20 cellular contexts compared by ENCODE assay signal in genomic region chr4:144402999-144403398, GRCh38.
"Had no signal": no experiment of that assay in that cellular context is flagged by ENCODE, and none has a peak within 500 bp of the region (broad histone marks: within the 10 kb centered on the region; RNA-seq: fewer than 3 reads in every experiment).

No MANE protein-coding gene starts in this region.

- H3K4me2 ChIP-seq: SK-N-SH had no signal

- H3K9me3 ChIP-seq: MG63 had no signal

- H3K27ac ChIP-seq: RWPE1 had no signal

- H3K9ac ChIP-seq: SK-N-SH had no signal

- H3K27me3 ChIP-seq: MG63 had no signal

- H3K4me3 ChIP-seq: MG63 had no signal

- ATAC-seq: Panc1, PC-3 had no signal

- DNase-seq: KBM-7, MG63, NCI-H1092, NCI-H1105 treated with DMSO at 0.1 percent for 48 hours, NCI-H1417 treated with DMSO at 0.1 percent for 48 hours, NCI-H146, NCI-H1694 treated with DMSO at 0.1 percent for 48 hours, NCI-H1930, NCI-H2081, NCI-H2107, NCI-H2227 treated with DMSO at 0.1 percent for 48 hours, NCI-H524, NCI-H526 treated with DMSO at 0.1 percent for 48 hours, NCI-H748 treated with DMSO at 0.1 percent for 48 hours, PC-3, SHP77, SK-N-SH, SW 1271 had no signal

- H3K36me3 ChIP-seq: MG63 had no signal
